ENCODE assay signal across 1 cellular context in the genomic region with DNA sequence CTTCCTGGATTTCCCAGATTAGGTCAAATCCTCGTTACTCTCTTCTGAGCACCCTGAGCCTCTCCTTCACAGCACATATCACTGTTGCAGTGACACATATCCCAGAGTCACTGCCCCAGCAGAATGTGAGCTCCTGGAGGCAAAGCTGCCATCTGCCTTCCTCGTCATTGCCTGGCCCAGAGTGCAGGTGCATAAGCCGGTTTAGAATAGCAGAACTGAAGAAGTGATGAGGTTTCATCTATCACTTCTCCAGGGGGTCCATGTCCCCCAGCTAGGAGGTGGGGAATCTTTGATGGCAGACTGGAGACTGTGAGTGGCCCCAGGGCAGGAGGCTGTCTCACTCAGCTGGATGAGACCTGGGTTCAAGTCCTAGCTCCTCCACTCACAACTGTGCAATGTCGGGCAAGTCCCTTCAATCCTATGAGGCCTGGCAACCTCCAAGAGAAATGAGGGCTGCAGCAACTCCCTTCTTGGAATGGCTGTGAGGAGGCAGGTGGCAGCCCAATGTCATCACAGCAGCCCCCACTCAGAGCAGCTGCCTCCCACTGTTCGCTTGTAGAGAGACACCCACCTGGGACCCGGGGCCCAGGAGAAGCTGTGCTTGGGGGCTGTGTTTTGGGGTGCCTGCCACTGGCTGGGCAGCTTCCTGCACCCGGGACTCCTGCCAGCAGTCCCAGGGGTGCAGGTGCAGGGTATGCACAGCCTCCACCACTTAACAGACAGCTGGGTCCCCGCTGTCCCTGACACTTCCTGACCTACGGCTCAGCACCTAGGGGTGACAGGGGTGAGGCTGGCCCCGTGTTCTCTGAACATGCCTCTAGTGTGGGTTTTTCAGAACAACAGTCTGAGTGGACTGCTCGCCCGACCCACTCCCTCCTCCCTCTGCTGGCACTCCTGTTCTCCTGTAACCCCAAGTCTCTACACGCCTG.
TF ChIP-seq lines count a peak whose summit lies in the region.

No MANE protein-coding gene starts in this region.

TF ChIP-seq in GM12878, 131 proteins besides CTCF, POLR2A, EP300 and RAD21:
- TF ChIP-seq EED (IDR thresholded peaks at IDR 0.05; ENCODE audit: low read depth) (peak; percentile 69), SPI1 (IDR thresholded peaks at IDR 0.05; ENCODE audit: borderline replicate concordance, insufficient read depth, low read depth, low read length) (peak; percentile 72), TCF3 (IDR thresholded peaks at IDR 0.05; ENCODE audit: borderline replicate concordance, insufficient read depth, low read depth, low read length) (peak; percentile 28; the same call in 1 of the 2 replicates), POLR2AphosphoS5 (IDR thresholded peaks at IDR 0.05; ENCODE audit: low read length) (0 out of 2 replicates have a peak, but pooled peaks have one; percentile 13), TCF12 (IDR thresholded peaks at IDR 0.05; ENCODE audit: low read depth, low read length) (peak; percentile 58; the same call in 1 of the 2 replicates)
- TF ChIP-seq, protein P1, sequence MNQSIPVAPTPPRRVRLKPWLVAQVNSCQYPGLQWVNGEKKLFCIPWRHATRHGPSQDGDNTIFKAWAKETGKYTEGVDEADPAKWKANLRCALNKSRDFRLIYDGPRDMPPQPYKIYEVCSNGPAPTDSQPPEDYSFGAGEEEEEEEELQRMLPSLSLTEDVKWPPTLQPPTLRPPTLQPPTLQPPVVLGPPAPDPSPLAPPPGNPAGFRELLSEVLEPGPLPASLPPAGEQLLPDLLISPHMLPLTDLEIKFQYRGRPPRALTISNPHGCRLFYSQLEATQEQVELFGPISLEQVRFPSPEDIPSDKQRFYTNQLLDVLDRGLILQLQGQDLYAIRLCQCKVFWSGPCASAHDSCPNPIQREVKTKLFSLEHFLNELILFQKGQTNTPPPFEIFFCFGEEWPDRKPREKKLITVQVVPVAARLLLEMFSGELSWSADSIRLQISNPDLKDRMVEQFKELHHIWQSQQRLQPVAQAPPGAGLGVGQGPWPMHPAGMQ (IDR thresholded peaks at IDR 0.05; ENCODE audit: borderline replicate concordance): no peak
